ENCODE assay signal across 2 cellular contexts in the genomic region with DNA sequence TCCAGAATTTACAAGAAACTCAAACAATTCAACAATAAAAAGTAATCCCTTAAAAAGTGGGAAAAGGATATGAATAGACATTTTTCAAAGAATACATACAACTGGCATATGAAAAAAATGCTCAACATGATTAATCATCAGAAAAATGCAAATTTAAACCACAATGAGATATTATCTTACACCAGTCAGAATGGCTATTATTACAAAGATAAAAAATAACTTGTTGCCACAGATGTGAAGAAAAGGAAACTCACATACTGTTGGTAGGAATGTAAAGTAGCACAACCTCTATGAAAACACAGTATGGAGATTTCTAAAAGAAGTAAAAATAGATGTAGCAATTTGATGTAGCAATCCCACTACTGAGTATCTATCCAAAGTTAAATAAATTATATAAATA.
TF ChIP-seq lines count a peak whose summit lies in the region.

No MANE protein-coding gene starts in this region.

TF ChIP-seq in SK-N-SH, 30 proteins besides CTCF, POLR2A, EP300 and RAD21 (continued from another document):
- TF ChIP-seq YY1 (IDR thresholded peaks at IDR 0.05; ENCODE audit: low read depth) (no peak), POLR2AphosphoS5 (IDR thresholded peaks at IDR 0.05; ENCODE audit: low read depth, low read length) (no peak), SMC3 (IDR thresholded peaks at IDR 0.05; ENCODE audit: low read depth, low read length) (no peak), FOXJ3 (CRISPR knock-in tag; IDR thresholded peaks at IDR 0.05) (no peak), REST (IDR thresholded peaks at IDR 0.05; ENCODE audit: low read depth, low read length) (no peak), JUND (IDR thresholded peaks at IDR 0.05) (peak; percentile 20; the same call in 1 of the 2 replicates), TCF12 (IDR thresholded peaks at IDR 0.05) (peak; percentile 77)

TF ChIP-seq in SK-N-SH treated with all-trans-retinoic acid at 6 μM for 48 hours, 23 proteins besides CTCF, POLR2A, EP300 and RAD21 (continued from another document):
- TF ChIP-seq, protein P1, sequence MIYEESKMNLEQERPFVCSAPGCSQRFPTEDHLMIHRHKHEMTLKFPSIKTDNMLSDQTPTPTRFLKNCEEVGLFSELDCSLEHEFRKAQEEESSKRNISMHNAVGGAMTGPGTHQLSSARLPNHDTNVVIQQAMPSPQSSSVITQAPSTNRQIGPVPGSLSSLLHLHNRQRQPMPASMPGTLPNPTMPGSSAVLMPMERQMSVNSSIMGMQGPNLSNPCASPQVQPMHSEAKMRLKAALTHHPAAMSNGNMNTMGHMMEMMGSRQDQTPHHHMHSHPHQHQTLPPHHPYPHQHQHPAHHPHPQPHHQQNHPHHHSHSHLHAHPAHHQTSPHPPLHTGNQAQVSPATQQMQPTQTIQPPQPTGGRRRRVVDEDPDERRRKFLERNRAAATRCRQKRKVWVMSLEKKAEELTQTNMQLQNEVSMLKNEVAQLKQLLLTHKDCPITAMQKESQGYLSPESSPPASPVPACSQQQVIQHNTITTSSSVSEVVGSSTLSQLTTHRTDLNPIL (CRISPR knock-in tag; IDR thresholded peaks at IDR 0.05; ENCODE audit: low read depth): no peak
- TF ChIP-seq ZNF8 (CRISPR knock-in tag; IDR thresholded peaks at IDR 0.05) (no peak), ZFP3 (CRISPR knock-in tag; IDR thresholded peaks at IDR 0.05) (no peak)
